22 cellular contexts compared by ENCODE assay signal in the genomic region with DNA sequence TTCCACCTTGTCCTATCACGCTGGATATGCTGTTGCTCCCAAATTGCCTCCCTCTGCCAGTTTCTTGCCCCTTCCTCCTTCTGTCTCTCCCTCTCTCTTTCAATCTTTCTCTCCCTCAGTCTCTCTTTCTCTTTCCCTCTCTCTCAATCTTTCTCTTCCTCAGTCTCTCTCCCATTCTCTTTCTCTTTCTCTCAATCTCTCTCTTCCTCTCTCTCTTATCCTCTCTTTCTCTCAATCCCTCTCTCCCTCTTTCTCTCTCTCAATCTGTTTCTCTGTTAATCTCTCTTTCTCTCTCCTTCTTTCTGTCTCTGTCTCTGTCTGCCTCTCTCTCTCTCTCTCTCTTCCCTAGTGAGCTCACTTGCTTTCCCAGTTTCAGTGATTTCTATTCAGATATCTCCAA.
DNase-seq lines count a peak whose midpoint lies in the region; ATAC-seq, FAIRE-seq and TF ChIP-seq lines count a peak whose summit lies in the region.
"Had no signal": no experiment of that assay in that cellular context is flagged by ENCODE, and none has a peak within 500 bp of the region (broad histone marks: within the 10 kb centered on the region; RNA-seq: fewer than 3 reads in every experiment).

No MANE protein-coding gene starts in this region.

- no peak for TF ChIP-seq POLR2A in HepG2 (IDR thresholded peaks at IDR 0.05; ENCODE audit: insufficient read depth in 1 of 2, low read depth in 2 of 2, low read length in 2 of 2)
- no peak for TF ChIP-seq POLR2A in right lobe of liver (IDR thresholded peaks at IDR 0.05)
- no peak for TF ChIP-seq POLR2A in vagina (IDR thresholded peaks at IDR 0.05)

- no peak for TF ChIP-seq RAD21 in HepG2 (CRISPR knock-in tag; IDR thresholded peaks at IDR 0.05)

- H3K27me3 ChIP-seq in HepG2 (ENCODE audit: control insufficient read depth in 1 of 2, insufficient read depth in 2 of 2, low read length in 2 of 2) (peaks cover 0 to 3% of the 10 kb centered on the region in 2 experiments; a peak in 3 of 5 replicates), right lobe of liver (no peaks in the 10 kb centered on the region), PC-9 (ENCODE audit: insufficient read depth, low read depth) (no peaks in the 10 kb centered on the region), smooth muscle cell (ENCODE audit: low read depth) (no peaks in the 10 kb centered on the region), vagina (no peaks in the 10 kb centered on the region)
- H3K27me3 ChIP-seq: BLaER1 treated with 17β-estradiol and CSF1 and Interleukin-3, amounts not matched to agents 10 nM and 100 nM had no signal

- H4K20me1 ChIP-seq in HepG2 (ENCODE audit: insufficient read depth, low read length) (no peaks in the 10 kb centered on the region), PC-9 (ENCODE audit: insufficient read depth) (no peaks in the 10 kb centered on the region), smooth muscle cell (ENCODE audit: low read depth) (no peaks in the 10 kb centered on the region)
- H4K20me1 ChIP-seq: BLaER1 treated with 17β-estradiol and CSF1 and Interleukin-3, amounts not matched to agents 10 nM and 100 nM had no signal

- FAIRE-seq in HepG2 (lab: Jason Lieb, UNC) = no peak
- FAIRE-seq: A549, D721Med, G401.6, GM12891, GM19239 had no signal

- H2AFZ ChIP-seq in HepG2 (ENCODE audit: low read length) = no peak overlapping the region
- H2AFZ ChIP-seq in PC-9 = no peak overlapping the region
- no peak overlapping the region for H2AFZ ChIP-seq in smooth muscle cell (ENCODE audit: low read depth)

- POLR2A ChIA-PET in HepG2 (lab: Yijun Ruan, JAX) (no interaction called here), PC-9 (lab: Charles Lee; ENCODE audit: unreplicated experiment) (no interaction called here)

- intact Hi-C loops in HepG2 (cut with micrococcal nuclease; ENCODE audit: unreplicated experiment) (no loop called here), right lobe of liver (cut with DNase I) (no loop called here), PC-9 (cut with micrococcal nuclease; ENCODE audit: unreplicated experiment) (loop anchor here (5.0 kb wide), 1 partner anchor 44 kb away; no protein-coding TSS in a partner anchor), vagina (cut with DNase I) (no loop called here)

- no peak for TF ChIP-seq EP300 in HepG2 (IDR thresholded peaks at IDR 0.05; ENCODE audit: low read depth in 2 of 2, low read length in 2 of 2)
- TF ChIP-seq EP300 in HepG2 (CRISPR knock-in tag; IDR thresholded peaks at IDR 0.05; ENCODE audit: borderline replicate concordance) = no peak

- BruUV-seq in HepG2 (replicated peaks; lab: Mats Ljungman, UMichigan) (no TSS peak), PC-9 (replicated peaks; lab: Mats Ljungman, UMichigan) (no TSS peak)

- 0 out of 2 replicates have a peak, but pooled peaks cover 7% of the 10 kb centered on the region for H3K4me1 ChIP-seq in HepG2 (ENCODE audit: insufficient read depth, low read length)
- peaks cover 0 to 13% (median 0%) of the 10 kb centered on the region in 4 donors for H3K4me1 ChIP-seq in right lobe of liver
- H3K4me1 ChIP-seq in PC-9 (replicated peaks; ENCODE audit: insufficient read depth) = peaks cover 25% of the 10 kb centered on the region
- no peaks in the 10 kb centered on the region for H3K4me1 ChIP-seq in smooth muscle cell (ENCODE audit: low read depth)
- no peaks in the 10 kb centered on the region for H3K4me1 ChIP-seq in vagina
- H3K4me1 ChIP-seq: A549, Caco-2 had no signal

- H3K4me3 ChIP-seq in HepG2 (replicated peaks in 1 of 3; ENCODE audit: insufficient read depth in 1 of 3, low read depth in 2 of 3, low read length in 3 of 3) (no peak overlapping the region), right lobe of liver (no peak overlapping the region), PC-9 (no peak overlapping the region), smooth muscle cell (no peak overlapping the region), vagina (no peak overlapping the region)
- H3K4me3 ChIP-seq: A549; BLaER1 treated with 17β-estradiol and CSF1 and Interleukin-3, amounts not matched to agents 10 nM and 100 nM had no signal

- DNase-seq in HepG2 (ENCODE audit: low spot score) = no peak
- DNase-seq in right lobe of liver = no peak
- DNase-seq in PC-9 = no peak
- DNase-seq in smooth muscle cell (lab: John Stamatoyannopoulos, UW; ENCODE audit: unreplicated experiment) = no peak
- DNase-seq in vagina (ENCODE audit: extremely low spot score in 2 of 2) = no peak
- DNase-seq in C1 segment of cervical spinal cord (lab: John Stamatoyannopoulos, UW) = no peak
- DNase-seq: AML-193; Caco-2; Calu3; CD4-positive, alpha-beta T cell; CD8-positive, alpha-beta T cell; DMS79 treated with DMSO at 0.1 percent for 48 hours; GF-D8 had no signal

- WGBS in HepG2 (ENCODE audit: low lambda C conversion rate) = 30% methylated on average over 1 of the region's 1 CpG
- WGBS in right lobe of liver (ENCODE audit: insufficient coverage, low coverage, low lambda C conversion rate, missing lambda C conversion rate) = 100% methylated on average over 1 of the region's 1 CpG
- WGBS in smooth muscle cell (ENCODE audit: low lambda C conversion rate) = 100% methylated on average over 1 of the region's 1 CpG

- H3K9me3 ChIP-seq in HepG2 (ENCODE audit: low read length) = no peaks in the 10 kb centered on the region
- H3K9me3 ChIP-seq in right lobe of liver = no peaks in the 10 kb centered on the region
- peaks cover 20% of the 10 kb centered on the region for H3K9me3 ChIP-seq in PC-9 (ENCODE audit: insufficient read depth, low read depth)
- no peaks in the 10 kb centered on the region for H3K9me3 ChIP-seq in smooth muscle cell (replicated peaks; ENCODE audit: low read depth)
- no peaks in the 10 kb centered on the region for H3K9me3 ChIP-seq in vagina
- H3K9me3 ChIP-seq: A549; BLaER1 treated with 17β-estradiol and CSF1 and Interleukin-3, amounts not matched to agents 10 nM and 100 nM; Caco-2 had no signal

- H3F3A ChIP-seq in PC-9 (ENCODE audit: insufficient read depth, low read depth) = peaks cover 18% of the 10 kb centered on the region
- no peaks in the 10 kb centered on the region for H3F3A ChIP-seq in smooth muscle cell (ENCODE audit: low read depth)

- H3K4me2 ChIP-seq in HepG2 (ENCODE audit: low read depth, low read length) (no peak overlapping the region), PC-9 (no peak overlapping the region), smooth muscle cell (no peak overlapping the region)
- H3K4me2 ChIP-seq: BLaER1 treated with 17β-estradiol and CSF1 and Interleukin-3, amounts not matched to agents 10 nM and 100 nM had no signal

- H3K27ac ChIP-seq in HepG2 (ENCODE audit: extremely low read length, insufficient read depth, low read length) (no peak overlapping the region), right lobe of liver (no peak overlapping the region), PC-9 (peak overlapping the region; percentile 75; the same call in 1 of the 2 replicates), smooth muscle cell (ENCODE audit: low read depth) (peak overlapping the region; percentile 74), vagina (peak overlapping the region; percentile 2)
- H3K27ac ChIP-seq: 22Rv1; A549; BLaER1 treated with 17β-estradiol and CSF1 and Interleukin-3, amounts not matched to agents 10 nM and 100 nM had no signal

- ATAC-seq in HepG2 = no peak
- no peak for ATAC-seq in right lobe of liver
- no peak for ATAC-seq in GM19324 (IDR thresholded peaks at IDR 0.05; ENCODE audit: low FRiP score, unreplicated experiment)
- no peak for ATAC-seq in HG03432 (IDR thresholded peaks at IDR 0.05; ENCODE audit: unreplicated experiment)
- ATAC-seq: A549; CD8-positive, alpha-beta T cell had no signal

- no peaks in the 10 kb centered on the region for H3K36me3 ChIP-seq in HepG2 (replicated peaks in 1 of 2; ENCODE audit: control insufficient read depth in 1 of 2, insufficient read depth in 2 of 2, low read length in 2 of 2)
- no peaks in the 10 kb centered on the region for H3K36me3 ChIP-seq in right lobe of liver
- H3K36me3 ChIP-seq in PC-9 (ENCODE audit: low read depth) = peaks cover 6% of the 10 kb centered on the region
- H3K36me3 ChIP-seq in smooth muscle cell (ENCODE audit: low read depth) = no peaks in the 10 kb centered on the region
- no peaks in the 10 kb centered on the region for H3K36me3 ChIP-seq in vagina
- H3K36me3 ChIP-seq: BLaER1 treated with 17β-estradiol and CSF1 and Interleukin-3, amounts not matched to agents 10 nM and 100 nM had no signal

- TF ChIP-seq CTCF in HepG2 (CRISPR knock-in tag; IDR thresholded peaks at IDR 0.05) (no peak), right lobe of liver (IDR thresholded peaks at IDR 0.05) (no peak), PC-9 (conservative IDR thresholded peaks at IDR 0.05) (no peak), smooth muscle cell (IDR thresholded peaks at IDR 0.05; ENCODE audit: borderline replicate concordance, insufficient read depth, poor library complexity, severe bottlenecking) (no peak), vagina (IDR thresholded peaks at IDR 0.05) (no peak)

- in situ Hi-C loops in HepG2 (cut with HindIII; ENCODE audit: extremely low pct_ligation_motif_present, low pct_unique_long_range_greater_than_20kb) = no loop called here

- H3K9me2 ChIP-seq in PC-9 (ENCODE audit: insufficient read depth) = no peaks in the 10 kb centered on the region

- H3K79me2 ChIP-seq in HepG2 (ENCODE audit: insufficient read depth, low read length) (no peaks in the 10 kb centered on the region), PC-9 (ENCODE audit: low read depth) (no peaks in the 10 kb centered on the region), smooth muscle cell (ENCODE audit: low read depth) (no peaks in the 10 kb centered on the region)

- CTCF ChIA-PET in HepG2 (lab: Yijun Ruan, JAX; ENCODE audit: low intra/inter-chr PET ratio, low total read pairs) (no interaction called here), PC-9 (lab: Charles Lee) (no interaction called here)

- H3K9ac ChIP-seq in HepG2 (ENCODE audit: insufficient read depth, low read depth, low read length) = no peak overlapping the region
- no peak overlapping the region for H3K9ac ChIP-seq in smooth muscle cell (ENCODE audit: low read depth)
- H3K9ac ChIP-seq: BLaER1 treated with 17β-estradiol and CSF1 and Interleukin-3, amounts not matched to agents 10 nM and 100 nM had no signal

TF ChIP-seq in HepG2, 621 proteins besides CTCF, POLR2A, EP300 and RAD21 (continues in another document):
- TF ChIP-seq PHB2 (IDR thresholded peaks at IDR 0.05; ENCODE audit: partially characterized antibody) = peak; percentile 25
- TF ChIP-seq RAD51 (IDR thresholded peaks at IDR 0.05; ENCODE audit: borderline replicate concordance) = peak; percentile 39; the same call in 1 of the 2 replicates
- TF ChIP-seq, protein P1, sequence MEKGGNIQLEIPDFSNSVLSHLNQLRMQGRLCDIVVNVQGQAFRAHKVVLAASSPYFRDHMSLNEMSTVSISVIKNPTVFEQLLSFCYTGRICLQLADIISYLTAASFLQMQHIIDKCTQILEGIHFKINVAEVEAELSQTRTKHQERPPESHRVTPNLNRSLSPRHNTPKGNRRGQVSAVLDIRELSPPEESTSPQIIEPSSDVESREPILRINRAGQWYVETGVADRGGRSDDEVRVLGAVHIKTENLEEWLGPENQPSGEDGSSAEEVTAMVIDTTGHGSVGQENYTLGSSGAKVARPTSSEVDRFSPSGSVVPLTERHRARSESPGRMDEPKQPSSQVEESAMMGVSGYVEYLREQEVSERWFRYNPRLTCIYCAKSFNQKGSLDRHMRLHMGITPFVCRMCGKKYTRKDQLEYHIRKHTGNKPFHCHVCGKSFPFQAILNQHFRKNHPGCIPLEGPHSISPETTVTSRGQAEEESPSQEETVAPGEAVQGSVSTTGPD (CRISPR knock-in tag; IDR thresholded peaks at IDR 0.05) = no peak
- no peak for TF ChIP-seq ZNF552 (CRISPR knock-in tag; IDR thresholded peaks at IDR 0.05; ENCODE audit: borderline replicate concordance)

Comparison
In these comparisons a context has a peak if more than half of its experiments do, and no peak if none do; other contexts are left out.
1. H3K27ac ChIP-seq: peak in PC-9 (single experiment), smooth muscle cell (single experiment) and vagina (single experiment); none in HepG2 (single experiment) and right lobe of liver (0 of 3).